In genomic region chr2:96775160-96775559, GRCh38 we compare ENCODE assay signal across 22 cellular contexts. TPM values are rescaled to one million over a fixed set of nuclear protein-coding genes. Genes with fewer than 3 reads are reported as not detected.
DNase-seq lines count a peak whose midpoint lies in the region; ATAC-seq and TF ChIP-seq lines count a peak whose summit lies in the region.
"Had no signal": no experiment of that assay in that cellular context is flagged by ENCODE, and none has a peak within 500 bp of the region (broad histone marks: within the 10 kb centered on the region; RNA-seq: fewer than 3 reads in every experiment).

No MANE protein-coding gene starts in this region.

- no peaks in the 10 kb centered on the region for H3K9me3 Mint-ChIP-seq in natural killer cell
- H3K9me3 Mint-ChIP-seq in natural killer cell treated with Interleukin-12 subunit alpha and Interleukin-12 subunit beta and Interleukin-15 and Interleukin-18, amount 100 ng/mL, for 72 hours = no peaks in the 10 kb centered on the region
- H3K9me3 Mint-ChIP-seq: central memory CD8-positive, alpha-beta T cell had no signal

- H3K4me3 ChIP-seq in right cardiac atrium (ENCODE audit: low read length) = no peak overlapping the region
- H3K4me3 ChIP-seq: heart left ventricle, testis had no signal

- H3K4me3 Mint-ChIP-seq in natural killer cell = peak overlapping the region; percentile 41
- no peak overlapping the region for H3K4me3 Mint-ChIP-seq in natural killer cell treated with Interleukin-12 subunit alpha and Interleukin-12 subunit beta and Interleukin-15 and Interleukin-18, amount 100 ng/mL, for 72 hours
- H3K4me3 Mint-ChIP-seq: activated T-cell treated with anti-CD3 and anti-CD28 coated beads, Interleukin-2, amount 50 U/mL, for 72 hours had no signal

- H3K4me1 Mint-ChIP-seq in natural killer cell = peaks cover 4 to 23% of the 10 kb centered on the region in 2 donors
- peaks cover 13 to 21% of the 10 kb centered on the region in 2 donors for H3K4me1 Mint-ChIP-seq in natural killer cell treated with Interleukin-12 subunit alpha and Interleukin-12 subunit beta and Interleukin-15 and Interleukin-18, amount 100 ng/mL, for 72 hours (ENCODE audit: low read depth in 2 of 2)

- 38% methylated on average over 1 of the region's 1 CpG for WGBS in right cardiac atrium

- no peaks in the 10 kb centered on the region for H3K36me3 Mint-ChIP-seq in natural killer cell
- no peaks in the 10 kb centered on the region for H3K36me3 Mint-ChIP-seq in natural killer cell treated with Interleukin-12 subunit alpha and Interleukin-12 subunit beta and Interleukin-15 and Interleukin-18, amount 100 ng/mL, for 72 hours

- no peaks in the 10 kb centered on the region for H3K27me3 ChIP-seq in right cardiac atrium (ENCODE audit: control insufficient read depth, insufficient read depth)
- H3K27me3 ChIP-seq: heart left ventricle, spleen, testis had no signal

- H3K27ac ChIP-seq in right cardiac atrium (ENCODE audit: low read length) = no peak overlapping the region
- H3K27ac ChIP-seq: testis had no signal

- H3K27ac Mint-ChIP-seq in natural killer cell = peak overlapping the region in 1 of 2 donors; percentile 92
- H3K27ac Mint-ChIP-seq in natural killer cell treated with Interleukin-12 subunit alpha and Interleukin-12 subunit beta and Interleukin-15 and Interleukin-18, amount 100 ng/mL, for 72 hours = no peak overlapping the region
- H3K27ac Mint-ChIP-seq: activated T-cell treated with anti-CD3 and anti-CD28 coated beads, Interleukin-2, amount 50 U/mL, for 72 hours had no signal

- intact Hi-C loops in natural killer cell (cut with micrococcal nuclease) (no loop called here), right cardiac atrium (cut with DNase I) (no loop called here), left colon (cut with DNase I, micrococcal nuclease) (no loop called here)

- ATAC-seq in natural killer cell = no peak
- no peak for ATAC-seq in natural killer cell treated with Interleukin-12 subunit alpha and Interleukin-12 subunit beta and Interleukin-15 and Interleukin-18, amount 100 ng/mL, for 72 hours
- ATAC-seq in right cardiac atrium = no peak
- ATAC-seq in activated CD4-positive, CD25-positive, alpha-beta regulatory T cell treated with anti-CD3 and anti-CD28 coated beads, Interleukin-2, amount 50 U/mL, for 24 hours = no peak
- ATAC-seq in left colon = no peak
- ATAC-seq: heart left ventricle had no signal

- no peak for DNase-seq in natural killer cell
- no peak for DNase-seq in natural killer cell treated with Interleukin-12 subunit alpha and Interleukin-12 subunit beta and Interleukin-15 and Interleukin-18, amount 100 ng/mL, for 72 hours (ENCODE audit: low spot score)
- DNase-seq in HCEC 1CT = peak; percentile 12
- peak; percentile 39 for DNase-seq in fibroblast of peridontal ligament (ENCODE audit: extremely low read depth)
- no peak for DNase-seq in GM19238 (ENCODE audit: insufficient read length, low spot score)
- DNase-seq in right cardiac atrium = no peak
- no peak for DNase-seq in left colon
- DNase-seq: activated naive CD4-positive, alpha-beta T cell treated with anti-CD3 and anti-CD28 coated beads, Interleukin-2, amount 50 U/mL, for 16 hours; activated T-cell treated with anti-CD3 and anti-CD28 coated beads, Interleukin-2, amount 50 U/mL, for 72 hours; H7; heart left ventricle; Karpas-422; NCI-H1694 treated with DMSO at 0.1 percent for 48 hours; NCI-H2171; NCI-H524 treated with DMSO at 0.1 percent for 48 hours; NK-92 treated with Interleukin-12 subunit alpha and Interleukin-12 subunit beta, amount 100 ng/mL, for 24 hours; spleen; stimulated activated CD4-positive, alpha-beta T cell treated with anti-CD3 and anti-CD28 coated beads, Interleukin-4, amount 100 ng/mL, for 24 hours; stimulated activated naive CD4-positive, alpha-beta T cell treated with Interleukin-2 at 50 U/mL for 16 hours; testis had no signal

- no peaks in the 10 kb centered on the region for H3K9me3 ChIP-seq in right cardiac atrium (ENCODE audit: control insufficient read depth, low read length)
- H3K9me3 ChIP-seq: heart left ventricle, spleen, testis had no signal

- H3K4me1 ChIP-seq in right cardiac atrium (ENCODE audit: control insufficient read depth, insufficient read depth, low read length) = no peaks in the 10 kb centered on the region
- H3K4me1 ChIP-seq: testis had no signal

- no peak for TF ChIP-seq CTCF in natural killer cell (IDR thresholded peaks at IDR 0.05)

- no peaks in the 10 kb centered on the region for H3K27me3 Mint-ChIP-seq in natural killer cell (ENCODE audit: low read depth in 2 of 2)
- no peaks in the 10 kb centered on the region for H3K27me3 Mint-ChIP-seq in natural killer cell treated with Interleukin-12 subunit alpha and Interleukin-12 subunit beta and Interleukin-15 and Interleukin-18, amount 100 ng/mL, for 72 hours
- H3K27me3 Mint-ChIP-seq: central memory CD8-positive, alpha-beta T cell had no signal

RNA-seq across cellular contexts. Expression of gene CNNM4, which starts 14.5 kb away (rescaled TPM):
- total RNA-seq in natural killer cell (10 to 100 TPM in 2 of 3 donors, 1 to 10 TPM in 1; 9.9 to 12.1 (median 10.7) TPM), right cardiac atrium (10 to 100 TPM; 10.4 to 24.9 (median 21.5) TPM), left colon (100 to 1,000 TPM in 1 of 2 donors, 10 to 100 TPM in 1; 98.5 to 142 TPM)
- 1 to 10 TPM; 7.3 to 8.4 TPM for total RNA-seq in natural killer cell treated with Interleukin-12 subunit alpha and Interleukin-12 subunit beta and Interleukin-15 and Interleukin-18, amount 100 ng/mL, for 72 hours
- polyA plus RNA-seq in right cardiac atrium = 10.4 TPM

RNA-seq across cellular contexts. Expression of gene LMAN2L, which starts 35.3 kb away (rescaled TPM):
- total RNA-seq in natural killer cell (1 to 10 TPM; 4.0 to 7.9 (median 5.9) TPM), right cardiac atrium (10 to 100 TPM; 12.9 to 24.3 (median 19.9) TPM), left colon (10 to 100 TPM; 14.6 to 16.3 TPM)
- total RNA-seq in natural killer cell treated with Interleukin-12 subunit alpha and Interleukin-12 subunit beta and Interleukin-15 and Interleukin-18, amount 100 ng/mL, for 72 hours = 1 to 10 TPM; 7.5 to 8.3 TPM
- polyA plus RNA-seq in right cardiac atrium = 16.7 TPM

RNA-seq across cellular contexts. Expression of gene CNNM3, which starts 40.9 kb away (rescaled TPM):
- 10 to 100 TPM; 33.8 to 55.2 (median 45.6) TPM for total RNA-seq in natural killer cell
- total RNA-seq in natural killer cell treated with Interleukin-12 subunit alpha and Interleukin-12 subunit beta and Interleukin-15 and Interleukin-18, amount 100 ng/mL, for 72 hours = 10 to 100 TPM; 15.7 to 32.9 TPM
- total RNA-seq in right cardiac atrium = 10 to 100 TPM in 3 of 4 donors, 1 to 10 TPM in 1; 8.6 to 14.5 (median 11.5) TPM
- polyA plus RNA-seq in right cardiac atrium = 7.2 TPM
- total RNA-seq in left colon = 10 to 100 TPM; 25.4 to 25.8 TPM

Comparison
In these comparisons a context has a peak if more than half of its experiments do, and no peak if none do; other contexts are left out.
1. DNase-seq: peak in HCEC 1CT (single experiment) and fibroblast of peridontal ligament (single experiment); none in natural killer cell (single experiment), natural killer cell treated with Interleukin-12 subunit alpha and Interleukin-12 subunit beta and Interleukin-15 and Interleukin-18, amount 100 ng/mL, for 72 hours (single experiment), GM19238 (single experiment), right cardiac atrium (0 of 3) and left colon (0 of 2).